33 cellular contexts compared by ENCODE assay signal in the genomic region with DNA sequence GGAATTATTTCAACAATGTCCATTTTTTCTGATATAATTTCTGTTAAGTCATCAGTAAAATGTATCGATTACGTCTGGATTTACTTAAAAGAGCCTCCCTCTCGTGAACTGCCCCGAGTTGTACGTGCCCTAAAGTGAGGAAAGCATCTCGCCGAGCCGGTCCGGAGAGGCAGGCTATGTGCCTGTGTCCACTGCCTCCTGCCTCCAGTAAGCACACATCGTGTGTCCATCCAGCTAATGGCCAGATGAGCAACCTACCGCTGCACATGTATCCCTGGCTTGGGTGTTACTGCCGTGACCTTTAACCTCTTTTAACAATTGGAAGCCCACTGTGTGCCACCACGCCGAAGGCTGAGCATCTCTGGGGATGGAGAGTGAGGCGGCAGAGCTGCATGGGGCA.
"Had no signal": no experiment of that assay in that cellular context is flagged by ENCODE, and none has a peak within 500 bp of the region (broad histone marks: within the 10 kb centered on the region; RNA-seq: fewer than 3 reads in every experiment).

No MANE protein-coding gene starts in this region.

- DNase-seq: activated CD4-positive, alpha-beta memory T cell treated with anti-CD3 and anti-CD28 coated beads for 36 hours; activated CD4-positive, alpha-beta T cell treated with anti-CD3 and anti-CD28 coated beads for 36 hours; activated CD4-positive, alpha-beta T cell treated with anti-CD3 and anti-CD28 coated beads, Interleukin-2, amount 10 ng/mL, durations not matched to agents 24 days and 14 days; activated CD4-positive, CD25-positive, alpha-beta regulatory T cell; activated CD4-positive, CD25-positive, alpha-beta regulatory T cell treated with anti-CD3 and anti-CD28 coated beads, Interleukin-2, amount 50 U/mL, for 72 hours; activated CD8-positive, alpha-beta memory T cell treated with anti-CD3 and anti-CD28 coated beads, Interleukin-2, amount 50 U/mL, for 4 hours; activated CD8-positive, alpha-beta T cell treated with anti-CD3 and anti-CD28 coated beads, Interleukin-2, amount 10 ng/mL, durations not matched to agents 7 days and 5 days; activated effector memory CD4-positive, alpha-beta T cell treated with anti-CD3 and anti-CD28 coated beads, Interleukin-2, amount 50 U/mL, for 16 hours; activated naive CD4-positive, alpha-beta T cell treated with anti-CD3 and anti-CD28 coated beads, Interleukin-2, amount 10 ng/mL, durations not matched to agents 7 days and 5 days; activated naive CD8-positive, alpha-beta T cell treated with anti-CD3 and anti-CD28 coated beads, Interleukin-2, amount 10 ng/mL, durations not matched to agents 7 days and 5 days; activated T-cell treated with anti-CD3 and anti-CD28 coated beads, Interleukin-2, amount 50 U/mL, for 1 hour; activated T-cell treated with anti-CD3 and anti-CD28 coated beads, Interleukin-2, amount 50 U/mL, for 48 hours; body of pancreas; caudate nucleus; cortex of kidney; dermis blood vessel endothelial cell; effector CD4-positive, alpha-beta T cell; effector memory CD8-positive, alpha-beta T cell; erythroblast; foreskin keratinocyte; gastrocnemius medialis; glutamatergic neuron; heart left ventricle; T-cell; T1000; WERI-Rb-1 had no signal

- H3K9me3 Mint-ChIP-seq: activated CD4-positive, alpha-beta memory T cell treated with anti-CD3 and anti-CD28 coated beads for 36 hours; activated CD4-positive, alpha-beta T cell treated with anti-CD3 and anti-CD28 coated beads, Interleukin-2, amount 10 ng/mL, durations not matched to agents 24 days and 14 days; activated naive CD4-positive, alpha-beta T cell treated with anti-CD3 and anti-CD28 coated beads, Interleukin-2, amount 10 ng/mL, durations not matched to agents 7 days and 5 days; activated naive CD4-positive, alpha-beta T cell treated with anti-CD3 and anti-CD28 coated beads, Interleukin-2, amount 50 U/mL, for 72 hours; activated naive CD8-positive, alpha-beta T cell treated with anti-CD3 and anti-CD28 coated beads, Interleukin-2, amount 10 ng/mL, durations not matched to agents 7 days and 5 days; activated T-helper 1 cell treated with anti-CD3 and anti-CD28 coated beads, Interleukin-12 subunit alpha, Interleukin-12 subunit beta, Interleukin-2, Interleukin-4 antibody, amounts not matched to agents 30 ng/mL and 10 ng/mL and 1 ng/mL, durations not matched to agents 14 hours and 24 hours and 36 hours; activated T-helper 2 cell treated with anti-CD3 and anti-CD28 coated beads, Interferon-gamma antibody, Interleukin-2, Interleukin-4, amounts not matched to agents 10 μg/mL and 5 μg/mL and 100 μg/mL, durations not matched to agents 14 hours and 24 hours and 36 hours; effector memory CD8-positive, alpha-beta T cell; T-cell; T-helper 1 cell treated with Interleukin-12 subunit alpha and Interleukin-12 subunit beta and Interleukin-4 antibody, amounts not matched to agents 30 μg/mL and 1 μg/mL, for 36 hours had no signal

- H3K9me3 ChIP-seq: body of pancreas, esophagus muscularis mucosa, gastrocnemius medialis, heart left ventricle had no signal

- H3K27me3 Mint-ChIP-seq: activated CD4-positive, alpha-beta memory T cell treated with anti-CD3 and anti-CD28 coated beads for 36 hours; activated CD4-positive, alpha-beta T cell treated with anti-CD3 and anti-CD28 coated beads for 36 hours; activated CD4-positive, alpha-beta T cell treated with anti-CD3 and anti-CD28 coated beads, Interleukin-2, amount 10 ng/mL, durations not matched to agents 24 days and 14 days; activated CD8-positive, alpha-beta memory T cell treated with anti-CD3 and anti-CD28 coated beads, Interleukin-2, amount 10 ng/mL, durations not matched to agents 7 days and 5 days; effector memory CD8-positive, alpha-beta T cell; T-cell had no signal

- FAIRE-seq: colon had no signal

- H3K27ac Mint-ChIP-seq: activated CD4-positive, alpha-beta memory T cell treated with anti-CD3 and anti-CD28 coated beads for 36 hours; activated CD4-positive, alpha-beta T cell treated with anti-CD3 and anti-CD28 coated beads for 36 hours; activated CD4-positive, alpha-beta T cell treated with anti-CD3 and anti-CD28 coated beads, Interleukin-2, amount 10 ng/mL, durations not matched to agents 24 days and 14 days; activated CD8-positive, alpha-beta memory T cell treated with anti-CD3 and anti-CD28 coated beads, Interleukin-2, amount 10 ng/mL, durations not matched to agents 7 days and 5 days; activated CD8-positive, alpha-beta T cell treated with anti-CD3 and anti-CD28 coated beads, Interleukin-2, amount 10 ng/mL, durations not matched to agents 7 days and 5 days; activated naive CD4-positive, alpha-beta T cell treated with anti-CD3 and anti-CD28 coated beads, Interleukin-2, amount 10 ng/mL, durations not matched to agents 7 days and 5 days; activated naive CD4-positive, alpha-beta T cell treated with anti-CD3 and anti-CD28 coated beads, Interleukin-2, amount 50 U/mL, for 72 hours; activated naive CD8-positive, alpha-beta T cell treated with anti-CD3 and anti-CD28 coated beads, Interleukin-2, amount 10 ng/mL, durations not matched to agents 7 days and 5 days; activated T-helper 1 cell treated with anti-CD3 and anti-CD28 coated beads, Interleukin-12 subunit alpha, Interleukin-12 subunit beta, Interleukin-2, Interleukin-4 antibody, amounts not matched to agents 30 ng/mL and 10 ng/mL and 1 ng/mL, durations not matched to agents 14 hours and 24 hours and 36 hours; activated T-helper 2 cell treated with anti-CD3 and anti-CD28 coated beads, Interferon-gamma antibody, Interleukin-2, Interleukin-4, amounts not matched to agents 10 μg/mL and 5 μg/mL and 100 μg/mL, durations not matched to agents 14 hours and 24 hours and 36 hours; effector memory CD8-positive, alpha-beta T cell; T-cell; T-helper 1 cell treated with Interleukin-12 subunit alpha and Interleukin-12 subunit beta and Interleukin-4 antibody, amounts not matched to agents 30 μg/mL and 1 μg/mL, for 36 hours had no signal

- H3K27ac ChIP-seq: body of pancreas, esophagus muscularis mucosa, foreskin keratinocyte, gastrocnemius medialis, heart left ventricle, WERI-Rb-1 had no signal

- H3K4me1 ChIP-seq: body of pancreas, gastrocnemius medialis had no signal

- H3K4me3 ChIP-seq: body of pancreas, esophagus muscularis mucosa, gastrocnemius medialis, heart left ventricle had no signal

- H3K36me3 ChIP-seq: esophagus muscularis mucosa, gastrocnemius medialis, heart left ventricle, WERI-Rb-1 had no signal

- H3K36me3 Mint-ChIP-seq: activated CD4-positive, alpha-beta memory T cell treated with anti-CD3 and anti-CD28 coated beads for 36 hours; activated naive CD4-positive, alpha-beta T cell treated with anti-CD3 and anti-CD28 coated beads, Interleukin-2, amount 10 ng/mL, durations not matched to agents 7 days and 5 days; activated naive CD4-positive, alpha-beta T cell treated with anti-CD3 and anti-CD28 coated beads, Interleukin-2, amount 50 U/mL, for 72 hours; activated naive CD8-positive, alpha-beta T cell treated with anti-CD3 and anti-CD28 coated beads, Interleukin-2, amount 10 ng/mL, durations not matched to agents 7 days and 5 days; T-cell had no signal

- ATAC-seq: activated CD4-positive, alpha-beta T cell treated with anti-CD3 and anti-CD28 coated beads for 36 hours; activated CD8-positive, alpha-beta T cell treated with anti-CD3 and anti-CD28 coated beads, Interleukin-2, amount 10 ng/mL, durations not matched to agents 7 days and 5 days; activated naive CD4-positive, alpha-beta T cell treated with anti-CD3 and anti-CD28 coated beads, Interleukin-2, amount 50 U/mL, for 72 hours; body of pancreas; effector memory CD8-positive, alpha-beta T cell; foreskin keratinocyte; gastrocnemius medialis; heart left ventricle; T-cell had no signal

- H3K27me3 ChIP-seq: body of pancreas, foreskin keratinocyte, gastrocnemius medialis, heart left ventricle had no signal

- H3K4me3 Mint-ChIP-seq: activated CD4-positive, alpha-beta memory T cell treated with anti-CD3 and anti-CD28 coated beads for 36 hours; activated CD4-positive, alpha-beta T cell treated with anti-CD3 and anti-CD28 coated beads for 36 hours; activated CD4-positive, alpha-beta T cell treated with anti-CD3 and anti-CD28 coated beads, Interleukin-2, amount 10 ng/mL, durations not matched to agents 24 days and 14 days; activated CD8-positive, alpha-beta memory T cell treated with anti-CD3 and anti-CD28 coated beads, Interleukin-2, amount 10 ng/mL, durations not matched to agents 7 days and 5 days; activated CD8-positive, alpha-beta T cell treated with anti-CD3 and anti-CD28 coated beads, Interleukin-2, amount 10 ng/mL, durations not matched to agents 7 days and 5 days; activated naive CD4-positive, alpha-beta T cell treated with anti-CD3 and anti-CD28 coated beads, Interleukin-2, amount 10 ng/mL, durations not matched to agents 7 days and 5 days; activated naive CD8-positive, alpha-beta T cell treated with anti-CD3 and anti-CD28 coated beads, Interleukin-2, amount 10 ng/mL, durations not matched to agents 7 days and 5 days; activated T-helper 1 cell treated with anti-CD3 and anti-CD28 coated beads, Interleukin-12 subunit alpha, Interleukin-12 subunit beta, Interleukin-2, Interleukin-4 antibody, amounts not matched to agents 30 ng/mL and 10 ng/mL and 1 ng/mL, durations not matched to agents 14 hours and 24 hours and 36 hours; effector memory CD8-positive, alpha-beta T cell; T-cell; T-helper 1 cell treated with Interleukin-12 subunit alpha and Interleukin-12 subunit beta and Interleukin-4 antibody, amounts not matched to agents 30 μg/mL and 1 μg/mL, for 36 hours had no signal
